Comparison of ENCODE assay signal across 8 cellular contexts in the genomic region with DNA sequence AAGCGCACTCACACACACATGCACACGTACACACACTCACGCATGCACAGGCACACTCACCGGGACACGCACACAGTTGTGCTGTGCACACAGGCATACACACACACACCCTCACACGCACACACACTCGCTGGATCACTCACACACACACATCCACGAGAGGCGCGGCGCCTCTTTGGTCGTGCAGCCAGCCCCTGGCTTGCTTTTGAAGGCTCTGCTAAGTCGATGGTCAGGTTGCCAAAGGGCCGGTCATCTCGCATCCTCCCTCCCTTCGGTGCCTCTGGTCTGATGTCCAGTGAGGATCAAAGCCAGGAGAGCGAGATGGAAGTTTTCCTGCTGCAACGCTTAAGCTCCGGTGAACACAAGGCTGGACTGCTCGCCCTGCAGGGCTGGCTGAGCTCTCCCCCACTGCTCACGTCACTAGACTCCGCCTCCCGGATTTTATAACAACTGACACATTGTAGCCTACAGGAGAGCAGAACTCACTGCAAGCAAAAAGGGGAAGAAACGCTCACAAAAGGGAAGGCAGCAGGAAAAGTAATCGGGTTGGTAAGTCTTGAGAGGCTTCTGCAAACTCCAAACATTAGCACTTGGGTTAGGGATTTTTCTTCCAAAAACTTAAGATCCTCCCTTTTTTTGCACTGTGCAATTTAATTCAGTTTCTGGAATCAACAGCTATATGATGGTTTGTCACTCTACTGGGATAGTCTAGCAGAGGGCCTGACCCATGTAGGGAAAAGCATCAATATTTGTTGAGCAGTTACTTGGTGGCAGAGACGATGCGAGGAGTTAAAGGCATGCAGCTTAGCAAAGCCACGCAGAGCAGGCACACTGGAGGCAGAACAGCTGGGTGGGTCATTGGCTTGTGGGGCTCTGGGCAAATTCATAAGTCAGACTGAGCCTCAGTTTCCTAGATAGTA. TPM values are rescaled to one million over a fixed set of nuclear protein-coding genes. Genes with fewer than 3 reads are reported as not detected.
A peak's percentile ranks its signal among the peaks of the same experiment; 100 is the strongest.
DNase-seq lines count a peak whose midpoint lies in the region; ATAC-seq and TF ChIP-seq lines count a peak whose summit lies in the region.

A gene (minus strand): TSS at position 374 of the 920 bp plus-strand sequence. CDS start 695 bp downstream, outside the sequence.

- H3K9me3 ChIP-seq in cardiac muscle cell (ENCODE audit: low read depth), result no peaks in the 10 kb centered on the region
- no peaks in the 10 kb centered on the region for H3K9me3 ChIP-seq in parathyroid adenoma (ENCODE audit: control insufficient read depth, low read length)
- H3K9me3 ChIP-seq in tibial nerve, result no peaks in the 10 kb centered on the region

- peak in 1 of 2 donors; percentile 79 for TF ChIP-seq POLR2A in tibial nerve (IDR thresholded peaks at IDR 0.05)

- peak; percentile 68 to 89 for TF ChIP-seq EP300 in tibial nerve (IDR thresholded peaks at IDR 0.05)

- no peaks in the 10 kb centered on the region for H3K79me2 ChIP-seq in parathyroid adenoma

- H3K36me3 ChIP-seq in GM06990 (ENCODE audit: control insufficient read depth, insufficient read depth, low read length), result no peaks in the 10 kb centered on the region
- no peaks in the 10 kb centered on the region for H3K36me3 ChIP-seq in cardiac muscle cell
- H3K36me3 ChIP-seq in parathyroid adenoma (ENCODE audit: control insufficient read depth, insufficient read depth, low read length), result no peaks in the 10 kb centered on the region
- no peaks in the 10 kb centered on the region for H3K36me3 ChIP-seq in tibial nerve

- peak within 1 kb of the TSS; percentile 64 for H3K4me3 ChIP-seq in GM06990 (replicated peaks; ENCODE audit: low read depth, low read length)
- H3K4me3 ChIP-seq in cardiac muscle cell, result peak within 1 kb of the TSS; percentile 32
- peak within 1 kb of the TSS; percentile 41 for H3K4me3 ChIP-seq in parathyroid adenoma (ENCODE audit: low read depth, low read length)
- peak within 1 kb of the TSS; percentile 35 to 64 (median 56) for H3K4me3 ChIP-seq in tibial nerve

- ATAC-seq in HG02588 (IDR thresholded peaks at IDR 0.05; ENCODE audit: unreplicated experiment), result peak; percentile 100

- DNase-seq in GM06990 (ENCODE audit: extremely low read depth, insufficient read length), result peak; percentile 76
- DNase-seq in NCI-H1092 (lab: John Stamatoyannopoulos, UW), result peak; percentile 78
- DNase-seq in SKM-1 (lab: John Stamatoyannopoulos, UW; ENCODE audit: unreplicated experiment), result peak; percentile 95
- DNase-seq in activated naive CD8-positive, alpha-beta T cell treated with anti-CD3 and anti-CD28 coated beads, Interleukin-2, amount 50 U/mL, for 16 hours (ENCODE audit: low read depth, low spot score), result peak; percentile 56
- peak; percentile 91 to 92 for DNase-seq in cardiac muscle cell (ENCODE audit: low read depth in 1 of 2, low spot score in 1 of 2)
- DNase-seq in tibial nerve (ENCODE audit: low spot score in 2 of 2), result peak; percentile 69 to 91

- 0 to 2% methylated on average over 18 to 28 of the region's 28 CpGs for WGBS in tibial nerve, 2 donors

- TF ChIP-seq CTCF in GM06990 (IDR thresholded peaks at IDR 0.05; ENCODE audit: insufficient read depth, low read length, poor library complexity, severe bottlenecking) (peak; percentile 27), cardiac muscle cell (IDR thresholded peaks at IDR 0.05; ENCODE audit: low read depth, low read length) (peak; percentile 41), parathyroid adenoma (IDR thresholded peaks at IDR 0.05) (peak; percentile 33), tibial nerve (IDR thresholded peaks at IDR 0.05) (peak; percentile 24 to 73 (median 36))

- H3K27ac ChIP-seq in cardiac muscle cell (no peak within 1 kb of the TSS), parathyroid adenoma (no peak within 1 kb of the TSS), tibial nerve (peak within 1 kb of the TSS; percentile 15 to 79 (median 48))

- peak within 1 kb of the TSS; percentile 71 for H2AFZ ChIP-seq in parathyroid adenoma

- no peaks in the 10 kb centered on the region for H3K27me3 ChIP-seq in GM06990 (replicated peaks; ENCODE audit: control insufficient read depth, insufficient read depth, low read length)
- H3K27me3 ChIP-seq in cardiac muscle cell, result peaks cover 8% of the 10 kb centered on the region
- H3K27me3 ChIP-seq in parathyroid adenoma (ENCODE audit: control insufficient read depth, insufficient read depth, low read length), result no peaks in the 10 kb centered on the region
- H3K27me3 ChIP-seq in tibial nerve, result no peaks in the 10 kb centered on the region

- H3K4me1 ChIP-seq in cardiac muscle cell (ENCODE audit: low read depth), result peaks cover 4% of the 10 kb centered on the region
- peaks cover 9% of the 10 kb centered on the region for H3K4me1 ChIP-seq in parathyroid adenoma
- H3K4me1 ChIP-seq in tibial nerve, result peaks cover 0 to 30% (median 11%) of the 10 kb centered on the region in 4 donors

- no peak within 1 kb of the TSS for H3K9ac ChIP-seq in parathyroid adenoma

- H3K4me2 ChIP-seq in parathyroid adenoma (ENCODE audit: low read length), result peak within 1 kb of the TSS; percentile 61

RNA-seq across cellular contexts. Expression of the gene that starts here (rescaled TPM):
- total RNA-seq in cardiac muscle cell, result 4.9 and 15.7 TPM in 2 replicates
- 6.0 and 10.8 TPM in 2 replicates for polyA plus RNA-seq in cardiac muscle cell
- 10 to 100 TPM; 11.7 to 18.0 (median 15.1) TPM for total RNA-seq in tibial nerve

Comparison
In these comparisons a context has a peak if more than half of its experiments do, and no peak if none do; other contexts are left out.
1. H3K27ac ChIP-seq: peak in tibial nerve (4 of 4); none in cardiac muscle cell (single experiment) and parathyroid adenoma (single experiment).
2. Peak in every context shown above with its lines, with median percentiles within 50 percentile points of each other: DNase-seq, H3K4me3 ChIP-seq and CTCF ChIP-seq.